1 cellular context compared by ENCODE assay signal in the genomic region with DNA sequence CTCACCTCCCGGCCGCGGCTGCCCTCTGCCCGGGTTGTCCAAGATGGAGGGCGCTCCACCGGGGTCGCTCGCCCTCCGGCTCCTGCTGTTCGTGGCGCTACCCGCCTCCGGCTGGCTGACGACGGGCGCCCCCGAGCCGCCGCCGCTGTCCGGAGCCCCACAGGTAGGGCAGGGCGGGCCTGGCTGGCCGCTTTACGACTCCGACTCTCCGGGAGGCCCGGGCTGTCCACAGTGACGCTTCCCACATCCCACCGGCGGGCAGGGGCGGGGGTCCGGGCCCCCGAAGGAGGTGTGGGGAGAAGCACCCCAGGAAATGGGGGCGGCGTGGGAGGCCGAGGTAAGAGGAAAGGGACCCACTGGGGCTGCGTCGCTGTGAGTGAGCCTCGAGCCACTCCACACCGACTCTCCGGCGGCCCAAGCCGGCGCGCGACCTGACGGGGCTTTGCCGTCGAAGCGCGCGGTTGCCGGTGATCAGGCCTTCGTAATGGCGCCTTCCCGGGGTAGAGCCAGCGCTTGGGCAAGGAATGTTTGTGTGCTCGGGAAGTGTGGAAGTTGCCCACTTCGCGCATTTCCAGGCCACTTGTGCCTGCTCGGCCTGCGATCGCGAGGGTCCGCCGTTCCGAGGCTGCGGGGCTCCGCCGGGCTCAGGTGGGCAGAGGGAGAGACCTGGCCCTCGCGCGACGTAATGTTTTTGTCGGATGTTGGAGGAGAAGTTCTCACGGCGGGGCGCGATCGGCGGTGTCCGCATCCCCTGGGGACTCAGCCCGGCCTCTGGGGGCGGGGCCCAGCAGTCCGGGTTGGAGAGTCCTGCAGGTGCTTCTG.
TF ChIP-seq lines count a peak whose summit lies in the region.

A gene with protein sequence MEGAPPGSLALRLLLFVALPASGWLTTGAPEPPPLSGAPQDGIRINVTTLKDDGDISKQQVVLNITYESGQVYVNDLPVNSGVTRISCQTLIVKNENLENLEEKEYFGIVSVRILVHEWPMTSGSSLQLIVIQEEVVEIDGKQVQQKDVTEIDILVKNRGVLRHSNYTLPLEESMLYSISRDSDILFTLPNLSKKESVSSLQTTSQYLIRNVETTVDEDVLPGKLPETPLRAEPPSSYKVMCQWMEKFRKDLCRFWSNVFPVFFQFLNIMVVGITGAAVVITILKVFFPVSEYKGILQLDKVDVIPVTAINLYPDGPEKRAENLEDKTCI (plus strand): TSS at position 4 of the 822 bp plus-strand sequence. CDS start 40 bp downstream, at position 44.

TF ChIP-seq in HepG2, 621 proteins besides CTCF, POLR2A, EP300 and RAD21 (continued from another document and continues in another):
- TF ChIP-seq, protein P1, sequence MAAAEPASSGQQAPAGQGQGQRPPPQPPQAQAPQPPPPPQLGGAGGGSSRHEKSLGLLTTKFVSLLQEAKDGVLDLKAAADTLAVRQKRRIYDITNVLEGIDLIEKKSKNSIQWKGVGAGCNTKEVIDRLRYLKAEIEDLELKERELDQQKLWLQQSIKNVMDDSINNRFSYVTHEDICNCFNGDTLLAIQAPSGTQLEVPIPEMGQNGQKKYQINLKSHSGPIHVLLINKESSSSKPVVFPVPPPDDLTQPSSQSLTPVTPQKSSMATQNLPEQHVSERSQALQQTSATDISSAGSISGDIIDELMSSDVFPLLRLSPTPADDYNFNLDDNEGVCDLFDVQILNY (CRISPR knock-in tag; conservative IDR thresholded peaks at IDR 0.05), result no peak; the same call in 1 of the 2 replicates
- no peak for TF ChIP-seq MED8 (CRISPR knock-in tag; IDR thresholded peaks at IDR 0.05; ENCODE audit: insufficient replicate concordance)
- TF ChIP-seq EZH2 (conservative IDR thresholded peaks at IDR 0.05; ENCODE audit: low read depth, low read length), result no peak
- TF ChIP-seq, protein P2, sequence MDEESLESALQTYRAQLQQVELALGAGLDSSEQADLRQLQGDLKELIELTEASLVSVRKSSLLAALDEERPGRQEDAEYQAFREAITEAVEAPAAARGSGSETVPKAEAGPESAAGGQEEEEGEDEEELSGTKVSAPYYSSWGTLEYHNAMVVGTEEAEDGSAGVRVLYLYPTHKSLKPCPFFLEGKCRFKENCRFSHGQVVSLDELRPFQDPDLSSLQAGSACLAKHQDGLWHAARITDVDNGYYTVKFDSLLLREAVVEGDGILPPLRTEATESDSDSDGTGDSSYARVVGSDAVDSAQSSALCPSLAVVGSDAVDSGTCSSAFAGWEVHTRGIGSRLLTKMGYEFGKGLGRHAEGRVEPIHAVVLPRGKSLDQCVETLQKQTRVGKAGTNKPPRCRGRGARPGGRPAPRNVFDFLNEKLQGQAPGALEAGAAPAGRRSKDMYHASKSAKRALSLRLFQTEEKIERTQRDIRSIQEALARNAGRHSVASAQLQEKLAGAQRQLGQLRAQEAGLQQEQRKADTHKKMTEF (CRISPR knock-in tag; IDR thresholded peaks at IDR 0.05), result peak; percentile 84
- TF ChIP-seq ZNF747 (CRISPR knock-in tag; IDR thresholded peaks at IDR 0.05; ENCODE audit: borderline replicate concordance), result 0 out of 2 replicates have a peak, but pooled peaks have one; percentile 46
- TF ChIP-seq, protein P3, sequence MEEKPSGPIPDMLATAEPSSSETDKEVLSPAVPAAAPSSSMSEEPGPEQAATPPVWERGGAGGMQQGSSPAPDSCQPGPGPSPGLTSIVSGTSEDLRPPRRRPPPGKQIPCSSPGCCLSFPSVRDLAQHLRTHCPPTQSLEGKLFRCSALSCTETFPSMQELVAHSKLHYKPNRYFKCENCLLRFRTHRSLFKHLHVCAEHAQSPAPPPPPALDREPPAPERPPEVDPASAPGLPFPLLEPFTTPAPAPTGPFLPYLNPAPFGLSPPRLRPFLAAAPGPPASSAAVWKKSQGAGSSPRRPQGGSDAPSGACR (CRISPR knock-in tag; IDR thresholded peaks at IDR 0.05), result no peak; the same call in 1 of the 2 replicates
- TF ChIP-seq MXD4 (CRISPR knock-in tag; IDR thresholded peaks at IDR 0.05), result no peak
- TF ChIP-seq ZNF333 (CRISPR knock-in tag; IDR thresholded peaks at IDR 0.05; ENCODE audit: borderline replicate concordance), result peak; percentile 50
- TF ChIP-seq, protein P4, sequence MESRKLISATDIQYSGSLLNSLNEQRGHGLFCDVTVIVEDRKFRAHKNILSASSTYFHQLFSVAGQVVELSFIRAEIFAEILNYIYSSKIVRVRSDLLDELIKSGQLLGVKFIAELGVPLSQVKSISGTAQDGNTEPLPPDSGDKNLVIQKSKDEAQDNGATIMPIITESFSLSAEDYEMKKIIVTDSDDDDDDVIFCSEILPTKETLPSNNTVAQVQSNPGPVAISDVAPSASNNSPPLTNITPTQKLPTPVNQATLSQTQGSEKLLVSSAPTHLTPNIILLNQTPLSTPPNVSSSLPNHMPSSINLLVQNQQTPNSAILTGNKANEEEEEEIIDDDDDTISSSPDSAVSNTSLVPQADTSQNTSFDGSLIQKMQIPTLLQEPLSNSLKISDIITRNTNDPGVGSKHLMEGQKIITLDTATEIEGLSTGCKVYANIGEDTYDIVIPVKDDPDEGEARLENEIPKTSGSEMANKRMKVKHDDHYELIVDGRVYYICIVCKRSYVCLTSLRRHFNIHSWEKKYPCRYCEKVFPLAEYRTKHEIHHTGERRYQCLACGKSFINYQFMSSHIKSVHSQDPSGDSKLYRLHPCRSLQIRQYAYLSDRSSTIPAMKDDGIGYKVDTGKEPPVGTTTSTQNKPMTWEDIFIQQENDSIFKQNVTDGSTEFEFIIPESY (CRISPR knock-in tag; IDR thresholded peaks at IDR 0.05), result 0 out of 2 replicates have a peak, but pooled peaks have one; percentile 21
- TF ChIP-seq, protein P5, sequence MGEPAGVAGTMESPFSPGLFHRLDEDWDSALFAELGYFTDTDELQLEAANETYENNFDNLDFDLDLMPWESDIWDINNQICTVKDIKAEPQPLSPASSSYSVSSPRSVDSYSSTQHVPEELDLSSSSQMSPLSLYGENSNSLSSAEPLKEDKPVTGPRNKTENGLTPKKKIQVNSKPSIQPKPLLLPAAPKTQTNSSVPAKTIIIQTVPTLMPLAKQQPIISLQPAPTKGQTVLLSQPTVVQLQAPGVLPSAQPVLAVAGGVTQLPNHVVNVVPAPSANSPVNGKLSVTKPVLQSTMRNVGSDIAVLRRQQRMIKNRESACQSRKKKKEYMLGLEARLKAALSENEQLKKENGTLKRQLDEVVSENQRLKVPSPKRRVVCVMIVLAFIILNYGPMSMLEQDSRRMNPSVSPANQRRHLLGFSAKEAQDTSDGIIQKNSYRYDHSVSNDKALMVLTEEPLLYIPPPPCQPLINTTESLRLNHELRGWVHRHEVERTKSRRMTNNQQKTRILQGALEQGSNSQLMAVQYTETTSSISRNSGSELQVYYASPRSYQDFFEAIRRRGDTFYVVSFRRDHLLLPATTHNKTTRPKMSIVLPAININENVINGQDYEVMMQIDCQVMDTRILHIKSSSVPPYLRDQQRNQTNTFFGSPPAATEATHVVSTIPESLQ (CRISPR knock-in tag; conservative IDR thresholded peaks at IDR 0.05), result no peak
- TF ChIP-seq SPEN (CRISPR knock-in tag; IDR thresholded peaks at IDR 0.05; ENCODE audit: low read depth), result peak; percentile 34; the same call in 1 of the 2 replicates
- TF ChIP-seq, protein P6, sequence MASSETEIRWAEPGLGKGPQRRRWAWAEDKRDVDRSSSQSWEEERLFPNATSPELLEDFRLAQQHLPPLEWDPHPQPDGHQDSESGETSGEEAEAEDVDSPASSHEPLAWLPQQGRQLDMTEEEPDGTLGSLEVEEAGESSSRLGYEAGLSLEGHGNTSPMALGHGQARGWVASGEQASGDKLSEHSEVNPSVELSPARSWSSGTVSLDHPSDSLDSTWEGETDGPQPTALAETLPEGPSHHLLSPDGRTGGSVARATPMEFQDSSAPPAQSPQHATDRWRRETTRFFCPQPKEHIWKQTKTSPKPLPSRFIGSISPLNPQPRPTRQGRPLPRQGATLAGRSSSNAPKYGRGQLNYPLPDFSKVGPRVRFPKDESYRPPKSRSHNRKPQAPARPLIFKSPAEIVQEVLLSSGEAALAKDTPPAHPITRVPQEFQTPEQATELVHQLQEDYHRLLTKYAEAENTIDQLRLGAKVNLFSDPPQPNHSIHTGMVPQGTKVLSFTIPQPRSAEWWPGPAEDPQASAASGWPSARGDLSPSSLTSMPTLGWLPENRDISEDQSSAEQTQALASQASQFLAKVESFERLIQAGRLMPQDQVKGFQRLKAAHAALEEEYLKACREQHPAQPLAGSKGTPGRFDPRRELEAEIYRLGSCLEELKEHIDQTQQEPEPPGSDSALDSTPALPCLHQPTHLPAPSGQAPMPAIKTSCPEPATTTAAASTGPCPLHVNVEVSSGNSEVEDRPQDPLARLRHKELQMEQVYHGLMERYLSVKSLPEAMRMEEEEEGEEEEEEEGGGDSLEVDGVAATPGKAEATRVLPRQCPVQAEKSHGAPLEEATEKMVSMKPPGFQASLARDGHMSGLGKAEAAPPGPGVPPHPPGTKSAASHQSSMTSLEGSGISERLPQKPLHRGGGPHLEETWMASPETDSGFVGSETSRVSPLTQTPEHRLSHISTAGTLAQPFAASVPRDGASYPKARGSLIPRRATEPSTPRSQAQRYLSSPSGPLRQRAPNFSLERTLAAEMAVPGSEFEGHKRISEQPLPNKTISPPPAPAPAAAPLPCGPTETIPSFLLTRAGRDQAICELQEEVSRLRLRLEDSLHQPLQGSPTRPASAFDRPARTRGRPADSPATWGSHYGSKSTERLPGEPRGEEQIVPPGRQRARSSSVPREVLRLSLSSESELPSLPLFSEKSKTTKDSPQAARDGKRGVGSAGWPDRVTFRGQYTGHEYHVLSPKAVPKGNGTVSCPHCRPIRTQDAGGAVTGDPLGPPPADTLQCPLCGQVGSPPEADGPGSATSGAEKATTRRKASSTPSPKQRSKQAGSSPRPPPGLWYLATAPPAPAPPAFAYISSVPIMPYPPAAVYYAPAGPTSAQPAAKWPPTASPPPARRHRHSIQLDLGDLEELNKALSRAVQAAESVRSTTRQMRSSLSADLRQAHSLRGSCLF (CRISPR knock-in tag; IDR thresholded peaks at IDR 0.05; ENCODE audit: borderline replicate concordance), result no peak
- TF ChIP-seq CEBPB (IDR thresholded peaks at IDR 0.05; ENCODE audit: borderline replicate concordance, low read depth, low read length), result no peak
- TF ChIP-seq NR2F1 (CRISPR knock-in tag; IDR thresholded peaks at IDR 0.05), result no peak
- TF ChIP-seq, protein P7, sequence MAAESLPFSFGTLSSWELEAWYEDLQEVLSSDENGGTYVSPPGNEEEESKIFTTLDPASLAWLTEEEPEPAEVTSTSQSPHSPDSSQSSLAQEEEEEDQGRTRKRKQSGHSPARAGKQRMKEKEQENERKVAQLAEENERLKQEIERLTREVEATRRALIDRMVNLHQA (CRISPR knock-in tag; IDR thresholded peaks at IDR 0.05), result no peak
- peak; percentile 36; the same call in 1 of the 2 replicates for TF ChIP-seq HHEX (CRISPR knock-in tag; IDR thresholded peaks at IDR 0.05)
- TF ChIP-seq, protein P8, sequence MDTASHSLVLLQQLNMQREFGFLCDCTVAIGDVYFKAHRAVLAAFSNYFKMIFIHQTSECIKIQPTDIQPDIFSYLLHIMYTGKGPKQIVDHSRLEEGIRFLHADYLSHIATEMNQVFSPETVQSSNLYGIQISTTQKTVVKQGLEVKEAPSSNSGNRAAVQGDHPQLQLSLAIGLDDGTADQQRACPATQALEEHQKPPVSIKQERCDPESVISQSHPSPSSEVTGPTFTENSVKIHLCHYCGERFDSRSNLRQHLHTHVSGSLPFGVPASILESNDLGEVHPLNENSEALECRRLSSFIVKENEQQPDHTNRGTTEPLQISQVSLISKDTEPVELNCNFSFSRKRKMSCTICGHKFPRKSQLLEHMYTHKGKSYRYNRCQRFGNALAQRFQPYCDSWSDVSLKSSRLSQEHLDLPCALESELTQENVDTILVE (CRISPR knock-in tag; IDR thresholded peaks at IDR 0.05), result no peak
- TF ChIP-seq ZC3H13 (CRISPR knock-in tag; IDR thresholded peaks at IDR 0.05), result 0 out of 2 replicates have a peak, but pooled peaks have one; percentile 6
- TF ChIP-seq, protein P9, sequence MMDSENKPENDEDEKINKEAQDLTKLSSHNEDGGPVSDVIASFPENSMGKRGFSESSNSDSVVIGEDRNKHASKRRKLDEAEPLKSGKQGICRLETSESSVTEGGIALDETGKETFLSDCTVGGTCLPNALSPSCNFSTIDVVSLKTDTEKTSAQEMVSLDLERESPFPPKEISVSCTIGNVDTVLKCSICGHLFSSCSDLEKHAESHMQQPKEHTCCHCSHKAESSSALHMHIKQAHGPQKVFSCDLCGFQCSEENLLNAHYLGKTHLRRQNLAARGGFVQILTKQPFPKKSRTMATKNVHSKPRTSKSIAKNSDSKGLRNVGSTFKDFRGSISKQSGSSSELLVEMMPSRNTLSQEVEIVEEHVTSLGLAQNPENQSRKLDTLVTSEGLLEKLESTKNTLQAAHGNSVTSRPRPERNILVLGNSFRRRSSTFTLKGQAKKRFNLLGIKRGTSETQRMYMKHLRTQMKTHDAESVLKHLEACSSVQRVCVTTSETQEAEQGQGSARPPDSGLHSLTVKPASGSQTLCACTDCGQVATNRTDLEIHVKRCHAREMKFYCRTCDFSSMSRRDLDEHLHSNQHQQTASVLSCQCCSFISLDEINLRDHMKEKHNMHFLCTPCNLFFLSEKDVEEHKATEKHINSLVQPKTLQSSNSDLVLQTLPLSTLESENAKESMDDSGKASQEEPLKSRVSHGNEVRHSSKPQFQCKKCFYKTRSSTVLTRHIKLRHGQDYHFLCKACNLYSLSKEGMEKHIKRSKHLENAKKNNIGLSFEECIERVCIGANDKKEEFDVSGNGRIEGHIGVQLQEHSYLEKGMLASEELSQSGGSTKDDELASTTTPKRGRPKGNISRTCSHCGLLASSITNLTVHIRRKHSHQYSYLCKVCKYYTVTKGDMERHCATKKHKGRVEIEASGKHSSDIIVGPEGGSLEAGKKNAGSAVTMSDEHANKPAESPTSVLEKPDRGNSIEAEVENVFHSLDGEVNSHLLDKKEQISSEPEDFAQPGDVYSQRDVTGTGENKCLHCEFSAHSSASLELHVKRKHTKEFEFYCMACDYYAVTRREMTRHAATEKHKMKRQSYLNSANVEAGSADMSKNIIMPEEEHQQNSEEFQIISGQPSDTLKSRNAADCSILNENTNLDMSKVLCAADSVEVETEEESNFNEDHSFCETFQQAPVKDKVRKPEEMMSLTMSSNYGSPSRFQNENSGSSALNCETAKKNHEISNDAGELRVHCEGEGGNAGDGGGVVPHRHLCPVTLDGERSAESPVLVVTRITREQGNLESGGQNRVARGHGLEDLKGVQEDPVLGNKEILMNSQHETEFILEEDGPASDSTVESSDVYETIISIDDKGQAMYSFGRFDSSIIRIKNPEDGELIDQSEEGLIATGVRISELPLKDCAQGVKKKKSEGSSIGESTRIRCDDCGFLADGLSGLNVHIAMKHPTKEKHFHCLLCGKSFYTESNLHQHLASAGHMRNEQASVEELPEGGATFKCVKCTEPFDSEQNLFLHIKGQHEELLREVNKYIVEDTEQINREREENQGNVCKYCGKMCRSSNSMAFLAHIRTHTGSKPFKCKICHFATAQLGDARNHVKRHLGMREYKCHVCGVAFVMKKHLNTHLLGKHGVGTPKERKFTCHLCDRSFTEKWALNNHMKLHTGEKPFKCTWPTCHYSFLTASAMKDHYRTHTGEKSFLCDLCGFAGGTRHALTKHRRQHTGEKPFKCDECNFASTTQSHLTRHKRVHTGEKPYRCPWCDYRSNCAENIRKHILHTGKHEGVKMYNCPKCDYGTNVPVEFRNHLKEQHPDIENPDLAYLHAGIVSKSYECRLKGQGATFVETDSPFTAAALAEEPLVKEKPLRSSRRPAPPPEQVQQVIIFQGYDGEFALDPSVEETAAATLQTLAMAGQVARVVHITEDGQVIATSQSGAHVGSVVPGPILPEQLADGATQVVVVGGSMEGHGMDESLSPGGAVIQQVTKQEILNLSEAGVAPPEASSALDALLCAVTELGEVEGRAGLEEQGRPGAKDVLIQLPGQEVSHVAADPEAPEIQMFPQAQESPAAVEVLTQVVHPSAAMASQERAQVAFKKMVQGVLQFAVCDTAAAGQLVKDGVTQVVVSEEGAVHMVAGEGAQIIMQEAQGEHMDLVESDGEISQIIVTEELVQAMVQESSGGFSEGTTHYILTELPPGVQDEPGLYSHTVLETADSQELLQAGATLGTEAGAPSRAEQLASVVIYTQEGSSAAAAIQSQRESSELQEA (CRISPR knock-in tag; IDR thresholded peaks at IDR 0.05; ENCODE audit: not compliant biosample characterization), result peak; percentile 86
